ENCODE assay signal across 8 cellular contexts in genomic region chr16:27316038-27316680, GRCh38. TPM values are rescaled to one million over a fixed set of nuclear protein-coding genes. Genes with fewer than 3 reads are reported as not detected.
DNase-seq lines count a peak whose midpoint lies in the region; TF ChIP-seq lines count a peak whose summit lies in the region.

No MANE protein-coding gene starts in this region.

- H3K4me3 Mint-ChIP-seq in activated CD4-positive, alpha-beta memory T cell treated with anti-CD3 and anti-CD28 coated beads, Interleukin-2, amount 10 ng/mL, durations not matched to agents 7 days and 5 days, result peak overlapping the region; percentile 97

- H3K27me3 ChIP-seq in skeletal muscle tissue (ENCODE audit: control insufficient read depth in 3 of 3, insufficient read depth in 3 of 3, low read length in 3 of 3) (peaks cover 2 to 27% (median 12%) of the 10 kb centered on the region in 3 donors), H7 (ENCODE audit: control insufficient read depth, insufficient read depth, low read length) (no peaks in the 10 kb centered on the region)

- CTCF ChIA-PET in activated CD4-positive, alpha-beta memory T cell treated with anti-CD3 and anti-CD28 coated beads, Interleukin-2, amount 10 ng/mL, durations not matched to agents 7 days and 5 days (lab: Charles Lee), result interaction anchor here (0.9 to 10.1 kb wide), 11 partner anchors 13 to 147 kb away, joined by 3 to 146 read pairs (median 5); partner anchors contain the start of gene KDM8

- H3K36me3 ChIP-seq in skeletal muscle tissue (ENCODE audit: control insufficient read depth in 3 of 3, insufficient read depth in 3 of 3, low read length in 3 of 3) (no peaks in the 10 kb centered on the region), H7 (replicated peaks; ENCODE audit: control insufficient read depth, insufficient read depth, low read length) (no peaks in the 10 kb centered on the region)

- peak overlapping the region; percentile 91 for H3K4me3 ChIP-seq in GM12864 (ENCODE audit: low read depth, low read length)
- peak overlapping the region; percentile 90 for H3K4me3 ChIP-seq in fibroblast of villous mesenchyme (ENCODE audit: low read depth, low read length)
- H3K4me3 ChIP-seq in skeletal muscle tissue (ENCODE audit: low read length in 3 of 3), result no peak overlapping the region
- H3K4me3 ChIP-seq in H7 (ENCODE audit: insufficient read depth, low read depth, low read length), result no peak overlapping the region

- H3K9me3 ChIP-seq in skeletal muscle tissue (ENCODE audit: control insufficient read depth in 3 of 3, low read length in 3 of 3), result no peaks in the 10 kb centered on the region

- peaks cover 3% of the 10 kb centered on the region for H3K27me3 Mint-ChIP-seq in activated CD4-positive, alpha-beta memory T cell treated with anti-CD3 and anti-CD28 coated beads, Interleukin-2, amount 10 ng/mL, durations not matched to agents 7 days and 5 days

- H3K4me1 Mint-ChIP-seq in activated CD4-positive, alpha-beta memory T cell treated with anti-CD3 and anti-CD28 coated beads, Interleukin-2, amount 10 ng/mL, durations not matched to agents 7 days and 5 days, result peaks cover 68% of the 10 kb centered on the region

- H3K27ac ChIP-seq in skeletal muscle tissue (ENCODE audit: low read depth, low read length), result peak overlapping the region; percentile 95

- no peaks in the 10 kb centered on the region for H3K9me3 Mint-ChIP-seq in activated CD4-positive, alpha-beta memory T cell treated with anti-CD3 and anti-CD28 coated beads, Interleukin-2, amount 10 ng/mL, durations not matched to agents 7 days and 5 days

- H3K4me1 ChIP-seq in skeletal muscle tissue (ENCODE audit: control insufficient read depth in 3 of 3, insufficient read depth in 3 of 3, low read length in 3 of 3), result peaks cover 12 to 42% (median 16%) of the 10 kb centered on the region in 3 donors

- peak overlapping the region; percentile 98 for H3K27ac Mint-ChIP-seq in activated CD4-positive, alpha-beta memory T cell treated with anti-CD3 and anti-CD28 coated beads, Interleukin-2, amount 10 ng/mL, durations not matched to agents 7 days and 5 days

- TF ChIP-seq CTCF in GM12864 (IDR thresholded peaks at IDR 0.05; ENCODE audit: low read depth, low read length, missing control alignments) (no peak), fibroblast of villous mesenchyme (IDR thresholded peaks at IDR 0.05; ENCODE audit: insufficient read depth, low read depth, low read length) (no peak)

- no peak for DNase-seq in GM12864 (ENCODE audit: low read depth)
- DNase-seq in activated CD4-positive, alpha-beta memory T cell treated with anti-CD3 and anti-CD28 coated beads, Interleukin-2, amount 10 ng/mL, durations not matched to agents 7 days and 5 days, result no peak
- DNase-seq in fibroblast of villous mesenchyme (ENCODE audit: low read depth), result no peak
- no peak for DNase-seq in amygdala (lab: John Stamatoyannopoulos, UW)
- no peak for DNase-seq in H7
- no peak for DNase-seq in foreskin melanocyte
- DNase-seq in ureter (ENCODE audit: low spot score), result no peak

- H3K9ac ChIP-seq in skeletal muscle tissue (ENCODE audit: low read depth in 1 of 3, low read length in 3 of 3), result peak overlapping the region in 1 of 3 donors; percentile 85

- H3K36me3 Mint-ChIP-seq in activated CD4-positive, alpha-beta memory T cell treated with anti-CD3 and anti-CD28 coated beads, Interleukin-2, amount 10 ng/mL, durations not matched to agents 7 days and 5 days (ENCODE audit: low read depth), result peaks cover 69% of the 10 kb centered on the region

- POLR2A ChIA-PET in activated CD4-positive, alpha-beta memory T cell treated with anti-CD3 and anti-CD28 coated beads, Interleukin-2, amount 10 ng/mL, durations not matched to agents 7 days and 5 days (lab: Charles Lee), result interaction anchor here (0.7 to 10.1 kb wide), 22 partner anchors 11 to 142 kb away, joined by 3 to 448 read pairs (median 13); partner anchors contain the start of genes IL21R, KDM8 and NSMCE1

RNA-seq across cellular contexts. Expression of gene IL4R, which starts 2.4 kb away (rescaled TPM):
- total RNA-seq in activated CD4-positive, alpha-beta memory T cell treated with anti-CD3 and anti-CD28 coated beads, Interleukin-2, amount 10 ng/mL, durations not matched to agents 7 days and 5 days, result 100 to 1,000 TPM; 257 to 268 TPM
- total RNA-seq in fibroblast of villous mesenchyme, result 25.0 and 43.2 TPM in 2 replicates
- total RNA-seq in skeletal muscle tissue, result 7.8 TPM
- total RNA-seq in H7 (2014; rRNA removed; shearing (Covaris generic)), result 17.5 and 29.0 TPM in 2 replicates
- total RNA-seq in ureter, result 135 TPM

RNA-seq across cellular contexts. Expression of gene NSMCE1, which starts 47.6 kb away (rescaled TPM):
- total RNA-seq in activated CD4-positive, alpha-beta memory T cell treated with anti-CD3 and anti-CD28 coated beads, Interleukin-2, amount 10 ng/mL, durations not matched to agents 7 days and 5 days, result 100 to 1,000 TPM; 100 to 106 TPM
- total RNA-seq in fibroblast of villous mesenchyme (60.2 and 69.1 TPM in 2 replicates), skeletal muscle tissue (51.7 TPM), ureter (66.1 TPM)
- total RNA-seq in H7 (2014; rRNA removed; shearing (Covaris generic)), result 22.8 and 24.7 TPM in 2 replicates

Comparison
In these comparisons a context has a peak if more than half of its experiments do, and no peak if none do; other contexts are left out.
1. H3K4me3 ChIP-seq: peak in GM12864 (single experiment) and fibroblast of villous mesenchyme (single experiment); none in skeletal muscle tissue (0 of 3) and H7 (single experiment).